Comparison of ENCODE assay signal across 8 cellular contexts in the genomic region with DNA sequence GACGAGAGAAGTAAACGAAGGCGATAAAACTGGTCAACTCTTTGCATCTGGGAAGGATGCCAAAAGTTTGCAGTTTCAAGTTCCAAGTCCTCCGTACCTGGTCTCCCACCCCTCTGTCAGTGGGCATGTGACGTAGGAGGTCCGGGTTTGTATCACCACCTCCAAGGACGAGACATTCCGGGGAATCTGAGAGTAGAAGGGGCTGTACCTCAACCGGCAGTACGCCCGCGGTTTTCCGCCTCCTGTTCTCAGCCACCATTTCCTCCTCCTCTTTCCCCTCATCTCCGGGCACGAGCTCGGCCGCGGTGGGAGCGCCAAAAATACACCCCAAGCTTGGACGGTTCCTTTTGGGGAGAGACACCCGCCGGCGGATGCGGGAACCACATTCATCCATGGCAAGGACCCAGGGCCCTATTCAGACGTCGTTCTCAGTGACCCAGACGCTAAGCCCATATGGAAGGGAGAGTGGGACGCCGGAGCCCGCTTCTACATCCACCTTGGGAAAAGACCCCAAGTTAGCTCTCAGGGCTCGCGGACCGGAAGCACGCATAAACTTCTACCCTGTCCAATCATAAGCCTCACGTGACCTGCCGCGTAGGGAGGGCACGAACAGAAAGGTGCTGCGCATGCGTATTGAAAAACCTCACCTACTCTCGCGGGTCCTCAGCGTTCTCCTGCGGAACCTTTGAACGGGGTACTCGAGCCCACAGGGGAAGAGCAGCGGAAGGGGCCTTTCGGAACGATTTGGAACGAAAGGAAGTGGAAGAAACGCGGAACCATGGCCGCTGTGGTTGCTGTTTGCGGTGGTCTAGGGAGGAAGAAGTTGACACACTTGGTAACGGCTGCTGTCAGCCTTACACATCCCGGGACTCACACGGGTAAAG. TPM values are rescaled to one million over a fixed set of nuclear protein-coding genes. Genes with fewer than 3 reads are reported as not detected.
DNase-seq lines count a peak whose midpoint lies in the region; ATAC-seq and TF ChIP-seq lines count a peak whose summit lies in the region.

A gene with protein sequence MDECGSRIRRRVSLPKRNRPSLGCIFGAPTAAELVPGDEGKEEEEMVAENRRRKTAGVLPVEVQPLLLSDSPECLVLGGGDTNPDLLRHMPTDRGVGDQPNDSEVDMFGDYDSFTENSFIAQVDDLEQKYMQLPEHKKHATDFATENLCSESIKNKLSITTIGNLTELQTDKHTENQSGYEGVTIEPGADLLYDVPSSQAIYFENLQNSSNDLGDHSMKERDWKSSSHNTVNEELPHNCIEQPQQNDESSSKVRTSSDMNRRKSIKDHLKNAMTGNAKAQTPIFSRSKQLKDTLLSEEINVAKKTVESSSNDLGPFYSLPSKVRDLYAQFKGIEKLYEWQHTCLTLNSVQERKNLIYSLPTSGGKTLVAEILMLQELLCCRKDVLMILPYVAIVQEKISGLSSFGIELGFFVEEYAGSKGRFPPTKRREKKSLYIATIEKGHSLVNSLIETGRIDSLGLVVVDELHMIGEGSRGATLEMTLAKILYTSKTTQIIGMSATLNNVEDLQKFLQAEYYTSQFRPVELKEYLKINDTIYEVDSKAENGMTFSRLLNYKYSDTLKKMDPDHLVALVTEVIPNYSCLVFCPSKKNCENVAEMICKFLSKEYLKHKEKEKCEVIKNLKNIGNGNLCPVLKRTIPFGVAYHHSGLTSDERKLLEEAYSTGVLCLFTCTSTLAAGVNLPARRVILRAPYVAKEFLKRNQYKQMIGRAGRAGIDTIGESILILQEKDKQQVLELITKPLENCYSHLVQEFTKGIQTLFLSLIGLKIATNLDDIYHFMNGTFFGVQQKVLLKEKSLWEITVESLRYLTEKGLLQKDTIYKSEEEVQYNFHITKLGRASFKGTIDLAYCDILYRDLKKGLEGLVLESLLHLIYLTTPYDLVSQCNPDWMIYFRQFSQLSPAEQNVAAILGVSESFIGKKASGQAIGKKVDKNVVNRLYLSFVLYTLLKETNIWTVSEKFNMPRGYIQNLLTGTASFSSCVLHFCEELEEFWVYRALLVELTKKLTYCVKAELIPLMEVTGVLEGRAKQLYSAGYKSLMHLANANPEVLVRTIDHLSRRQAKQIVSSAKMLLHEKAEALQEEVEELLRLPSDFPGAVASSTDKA (minus strand): TSS at position 524 of the 884 bp plus-strand sequence. CDS start 130 bp downstream, at position 394.
A gene (plus strand): TSS at position 759 of the 884 bp plus-strand sequence. CDS start 20 bp downstream, at position 779.

- no peaks in the 10 kb centered on the region for H3K9me3 Mint-ChIP-seq in T-helper 2 cell treated with Interferon-gamma antibody and Interleukin-4, amounts not matched to agents 5 μg/mL and 100 μg/mL, for 36 hours

- H3K36me3 ChIP-seq in ascending aorta (peaks cover 5 to 36% of the 10 kb centered on the region in 2 donors), uterus (no peaks in the 10 kb centered on the region)

- peaks cover 2% of the 10 kb centered on the region for H3K27me3 Mint-ChIP-seq in T-helper 2 cell treated with Interferon-gamma antibody and Interleukin-4, amounts not matched to agents 5 μg/mL and 100 μg/mL, for 36 hours (ENCODE audit: low read depth)

- H3K27ac ChIP-seq in ascending aorta (peak within 1 kb of the TSS; percentile 98 to 99), right cardiac atrium (ENCODE audit: low read length) (peak within 1 kb of the TSS; percentile 97), uterus (peak within 1 kb of the TSS; percentile 98)

- under 1% methylated on average over 57 of the region's 57 CpGs for WGBS in right cardiac atrium

- peaks cover 27% of the 10 kb centered on the region for H3K4me1 Mint-ChIP-seq in T-helper 2 cell treated with Interferon-gamma antibody and Interleukin-4, amounts not matched to agents 5 μg/mL and 100 μg/mL, for 36 hours (ENCODE audit: low read depth)

- DNase-seq in NCI-H1930 (lab: John Stamatoyannopoulos, UW) (peak; percentile 97 to 98), ascending aorta (ENCODE audit: low spot score in 2 of 2) (peak; percentile 94 to 99), right cardiac atrium (peak; percentile 96 to 98 (median 97)), pulmonary artery endothelial cell (ENCODE audit: low read depth, low spot score) (peak; percentile 95), uterus (peak; percentile 95 to 98)
- peak; percentile 96 for DNase-seq in T-helper 2 cell treated with Interferon-gamma antibody and Interleukin-4, amounts not matched to agents 5 μg/mL and 100 μg/mL, for 36 hours (ENCODE audit: low spot score)

- H3K4me3 ChIP-seq in ascending aorta (peak within 1 kb of the TSS; percentile 85 to 89), right cardiac atrium (ENCODE audit: low read length) (peak within 1 kb of the TSS; percentile 84), uterus (peak within 1 kb of the TSS; percentile 75 to 95)

- intact Hi-C loops in ascending aorta (cut with DNase I), result loop anchor here (1.0 to 10.0 kb wide), 9 partner anchors 30 to 1083 kb away; a partner anchor contains a TSS
- intact Hi-C loops in right cardiac atrium (cut with DNase I), result loop anchor here in 1 of 4 donors (10.0 kb wide), 1 partner anchor 171 kb away; a partner anchor contains a TSS
- intact Hi-C loops in uterus (cut with DNase I; ENCODE audit: low total_unique reads), result no loop called here

- H3K27ac Mint-ChIP-seq in T-helper 2 cell treated with Interferon-gamma antibody and Interleukin-4, amounts not matched to agents 5 μg/mL and 100 μg/mL, for 36 hours, result peak within 1 kb of the TSS; percentile 99

- H3K36me3 Mint-ChIP-seq in T-helper 2 cell treated with Interferon-gamma antibody and Interleukin-4, amounts not matched to agents 5 μg/mL and 100 μg/mL, for 36 hours (ENCODE audit: low read depth), result peaks cover 44% of the 10 kb centered on the region

- TF ChIP-seq POLR2A in GM18505 (IDR thresholded peaks at IDR 0.05; ENCODE audit: borderline replicate concordance, extremely low read depth, insufficient read depth, insufficient read length) (peak; percentile 90), uterus (IDR thresholded peaks at IDR 0.05) (peak; percentile 76 to 80)

- TF ChIP-seq CTCF in ascending aorta (IDR thresholded peaks at IDR 0.05), result peak in 2 of 3 experiments; percentile 26 to 42
- TF ChIP-seq CTCF in uterus (IDR thresholded peaks at IDR 0.05), result peak; percentile 24 to 47 (median 31)

- no peaks in the 10 kb centered on the region for H3K27me3 ChIP-seq in ascending aorta
- no peaks in the 10 kb centered on the region for H3K27me3 ChIP-seq in right cardiac atrium (ENCODE audit: control insufficient read depth, insufficient read depth)
- no peaks in the 10 kb centered on the region for H3K27me3 ChIP-seq in uterus

- peak; percentile 93 for ATAC-seq in GM18505 (IDR thresholded peaks at IDR 0.05; ENCODE audit: unreplicated experiment)
- ATAC-seq in HG02973 (IDR thresholded peaks at IDR 0.05; ENCODE audit: unreplicated experiment), result peak; percentile 90
- ATAC-seq in right cardiac atrium, result peak; percentile 99

- peak within 1 kb of the TSS; percentile 93 for H3K4me3 Mint-ChIP-seq in T-helper 2 cell treated with Interferon-gamma antibody and Interleukin-4, amounts not matched to agents 5 μg/mL and 100 μg/mL, for 36 hours

- H3K4me1 ChIP-seq in ascending aorta (peaks cover 0 to 14% of the 10 kb centered on the region in 2 donors), right cardiac atrium (ENCODE audit: control insufficient read depth, insufficient read depth, low read length) (peaks cover 4% of the 10 kb centered on the region), uterus (peaks cover 0 to 10% of the 10 kb centered on the region in 2 donors)

- H3K9me3 ChIP-seq in ascending aorta, result no peaks in the 10 kb centered on the region
- no peaks in the 10 kb centered on the region for H3K9me3 ChIP-seq in right cardiac atrium (ENCODE audit: control insufficient read depth, low read length)
- H3K9me3 ChIP-seq in uterus, result no peaks in the 10 kb centered on the region

RNA-seq across cellular contexts. Expression of the first gene that starts in this region (rescaled TPM):
- 1.1 TPM for total RNA-seq in ascending aorta
- 10 to 100 TPM; 13.4 to 15.7 (median 14.7) TPM for total RNA-seq in right cardiac atrium
- polyA plus RNA-seq in right cardiac atrium, result 7.9 TPM
- 12.2 and 18.0 TPM in 2 replicates for total RNA-seq in pulmonary artery endothelial cell
- 10 to 100 TPM; 17.9 to 48.7 (median 25.2) TPM for total RNA-seq in uterus

RNA-seq across cellular contexts. Expression of the second gene that starts in this region (rescaled TPM):
- total RNA-seq in ascending aorta, result 13.0 TPM
- total RNA-seq in right cardiac atrium, result 10 to 100 TPM; 46.9 to 69.0 (median 48.5) TPM
- 40.8 TPM for polyA plus RNA-seq in right cardiac atrium
- 24.2 and 29.2 TPM in 2 replicates for total RNA-seq in pulmonary artery endothelial cell
- 10 to 100 TPM in 3 of 4 donors, 1 to 10 TPM in 1; 7.7 to 55.5 (median 16.8) TPM for total RNA-seq in uterus

Comparison
In these comparisons a context has a peak if more than half of its experiments do, and no peak if none do; other contexts are left out.
1. Peak in every context shown above with its lines: DNase-seq, ATAC-seq, H3K4me3 ChIP-seq and H3K27ac ChIP-seq.